ENCODE assay signal across 1 cellular context in the genomic region with DNA sequence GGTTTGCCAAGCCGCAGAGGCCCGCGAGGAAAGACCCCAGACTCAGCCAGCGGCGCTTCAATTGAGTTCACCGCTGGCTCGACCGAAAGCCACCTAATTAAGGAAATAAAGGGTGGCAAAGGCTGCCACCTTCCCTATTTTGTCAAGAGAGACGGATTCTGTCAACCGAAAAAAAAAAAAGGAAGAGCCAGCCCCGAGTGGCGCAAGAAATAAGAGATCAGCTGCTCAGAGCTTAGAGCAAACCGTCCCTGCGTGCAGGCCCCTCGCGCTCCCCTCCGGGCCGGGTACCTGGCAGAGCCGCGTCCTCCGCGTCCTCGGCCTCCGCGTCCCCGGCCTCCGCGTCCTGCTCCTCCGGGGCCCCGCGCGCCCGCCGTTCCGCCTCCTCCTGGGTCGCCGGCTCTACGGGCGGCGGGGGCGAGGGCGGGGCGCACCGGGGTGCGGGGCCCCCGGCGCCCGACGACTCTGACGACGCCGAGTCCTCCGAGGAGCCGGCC.
TF ChIP-seq lines count a peak whose summit lies in the region.

No MANE protein-coding gene starts in this region.

TF ChIP-seq in HEK293, 187 proteins besides CTCF, POLR2A, EP300 and RAD21 (continued from another document):
- TF ChIP-seq, protein P1, sequence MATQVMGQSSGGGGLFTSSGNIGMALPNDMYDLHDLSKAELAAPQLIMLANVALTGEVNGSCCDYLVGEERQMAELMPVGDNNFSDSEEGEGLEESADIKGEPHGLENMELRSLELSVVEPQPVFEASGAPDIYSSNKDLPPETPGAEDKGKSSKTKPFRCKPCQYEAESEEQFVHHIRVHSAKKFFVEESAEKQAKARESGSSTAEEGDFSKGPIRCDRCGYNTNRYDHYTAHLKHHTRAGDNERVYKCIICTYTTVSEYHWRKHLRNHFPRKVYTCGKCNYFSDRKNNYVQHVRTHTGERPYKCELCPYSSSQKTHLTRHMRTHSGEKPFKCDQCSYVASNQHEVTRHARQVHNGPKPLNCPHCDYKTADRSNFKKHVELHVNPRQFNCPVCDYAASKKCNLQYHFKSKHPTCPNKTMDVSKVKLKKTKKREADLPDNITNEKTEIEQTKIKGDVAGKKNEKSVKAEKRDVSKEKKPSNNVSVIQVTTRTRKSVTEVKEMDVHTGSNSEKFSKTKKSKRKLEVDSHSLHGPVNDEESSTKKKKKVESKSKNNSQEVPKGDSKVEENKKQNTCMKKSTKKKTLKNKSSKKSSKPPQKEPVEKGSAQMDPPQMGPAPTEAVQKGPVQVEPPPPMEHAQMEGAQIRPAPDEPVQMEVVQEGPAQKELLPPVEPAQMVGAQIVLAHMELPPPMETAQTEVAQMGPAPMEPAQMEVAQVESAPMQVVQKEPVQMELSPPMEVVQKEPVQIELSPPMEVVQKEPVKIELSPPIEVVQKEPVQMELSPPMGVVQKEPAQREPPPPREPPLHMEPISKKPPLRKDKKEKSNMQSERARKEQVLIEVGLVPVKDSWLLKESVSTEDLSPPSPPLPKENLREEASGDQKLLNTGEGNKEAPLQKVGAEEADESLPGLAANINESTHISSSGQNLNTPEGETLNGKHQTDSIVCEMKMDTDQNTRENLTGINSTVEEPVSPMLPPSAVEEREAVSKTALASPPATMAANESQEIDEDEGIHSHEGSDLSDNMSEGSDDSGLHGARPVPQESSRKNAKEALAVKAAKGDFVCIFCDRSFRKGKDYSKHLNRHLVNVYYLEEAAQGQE (tag by site-specific recombination; IDR thresholded peaks at IDR 0.05), result no peak
- TF ChIP-seq ZNF184 (tag by site-specific recombination; IDR thresholded peaks at IDR 0.05) (0 out of 2 replicates have a peak, but pooled peaks have one; percentile 10), ZNF626 (tag by site-specific recombination; IDR thresholded peaks at IDR 0.05) (peak; percentile 59; the same call in 1 of the 2 replicates), ZNF341 (tag by site-specific recombination; IDR thresholded peaks at IDR 0.05; ENCODE audit: low read depth) (0 out of 2 replicates have a peak, but pooled peaks have one; percentile 51), ZNF335 (tag by site-specific recombination; conservative IDR thresholded peaks at IDR 0.05) (peak; percentile 84), ZFP3 (tag by site-specific recombination; IDR thresholded peaks at IDR 0.05; ENCODE audit: low read depth) (no peak)
